Comparison of ENCODE assay signal across 1 cellular context in genomic region chr16:81431554-81432353, GRCh38.
TF ChIP-seq lines count a peak whose summit lies in the region.

No MANE protein-coding gene starts in this region.

TF ChIP-seq in HepG2, 621 proteins besides CTCF, POLR2A, EP300 and RAD21 (continued from another document and continues in another):
- no peak for TF ChIP-seq ZBED4 (CRISPR knock-in tag; IDR thresholded peaks at IDR 0.05; ENCODE audit: borderline replicate concordance)
- TF ChIP-seq DZIP1 (CRISPR knock-in tag; IDR thresholded peaks at IDR 0.05): no peak
- TF ChIP-seq ZNF777 (CRISPR knock-in tag; IDR thresholded peaks at IDR 0.05): 0 out of 2 replicates have a peak, but pooled peaks have one; percentile 31
- no peak for TF ChIP-seq ZNF740 (CRISPR knock-in tag; IDR thresholded peaks at IDR 0.05)
- TF ChIP-seq ZNF816 (CRISPR knock-in tag; IDR thresholded peaks at IDR 0.05; ENCODE audit: borderline replicate concordance): no peak
- TF ChIP-seq NR0B2 (CRISPR knock-in tag; IDR thresholded peaks at IDR 0.05): no peak
- TF ChIP-seq ZNF20 (CRISPR knock-in tag; IDR thresholded peaks at IDR 0.05): no peak
- TF ChIP-seq MXD3 (CRISPR knock-in tag; IDR thresholded peaks at IDR 0.05): no peak
- TF ChIP-seq PBX2 (CRISPR knock-in tag; IDR thresholded peaks at IDR 0.05): peak; percentile 37; the same call in 1 of the 2 replicates
- TF ChIP-seq ZNF839 (CRISPR knock-in tag; IDR thresholded peaks at IDR 0.05; ENCODE audit: borderline replicate concordance): no peak
- no peak for TF ChIP-seq MBNL3 (CRISPR knock-in tag; conservative IDR thresholded peaks at IDR 0.05)
- 0 out of 2 replicates have a peak, but pooled peaks have one; percentile 76 for TF ChIP-seq ZNF224 (CRISPR knock-in tag; IDR thresholded peaks at IDR 0.05)
- TF ChIP-seq HNRNPK (IDR thresholded peaks at IDR 0.05; ENCODE audit: low read depth, low read length, poor library complexity, severe bottlenecking): no peak
- TF ChIP-seq ZNF234 (CRISPR knock-in tag; conservative IDR thresholded peaks at IDR 0.05): no peak
- TF ChIP-seq ESRRA (CRISPR knock-in tag; IDR thresholded peaks at IDR 0.05; ENCODE audit: low read depth): no peak
- TF ChIP-seq RXRB (CRISPR knock-in tag; IDR thresholded peaks at IDR 0.05; ENCODE audit: borderline replicate concordance): no peak
- TF ChIP-seq ATM (IDR thresholded peaks at IDR 0.05; ENCODE audit: borderline replicate concordance): no peak
- no peak for TF ChIP-seq JARID2 (CRISPR knock-in tag; IDR thresholded peaks at IDR 0.05; ENCODE audit: insufficient replicate concordance)
- TF ChIP-seq ZBTB37 (CRISPR knock-in tag; IDR thresholded peaks at IDR 0.05): 0 out of 2 replicates have a peak, but pooled peaks have one; percentile 48
- TF ChIP-seq CBX1 (IDR thresholded peaks at IDR 0.05; ENCODE audit: low read depth): no peak
- no peak for TF ChIP-seq ZNF124 (CRISPR knock-in tag; IDR thresholded peaks at IDR 0.05)
- TF ChIP-seq ZNF563 (CRISPR knock-in tag; IDR thresholded peaks at IDR 0.05): no peak
- TF ChIP-seq STAT5B (CRISPR knock-in tag; IDR thresholded peaks at IDR 0.05): no peak
- no peak for TF ChIP-seq ZMYM2 (CRISPR knock-in tag; IDR thresholded peaks at IDR 0.05)
- no peak for TF ChIP-seq RNF2 (conservative IDR thresholded peaks at IDR 0.05; ENCODE audit: low read depth)
- no peak for TF ChIP-seq PRDM10 (CRISPR knock-in tag; IDR thresholded peaks at IDR 0.05; ENCODE audit: low read depth)
- no peak for TF ChIP-seq HOMEZ (CRISPR knock-in tag; IDR thresholded peaks at IDR 0.05; ENCODE audit: low read depth)
- TF ChIP-seq ZNF83 (CRISPR knock-in tag; IDR thresholded peaks at IDR 0.05; ENCODE audit: borderline replicate concordance): no peak
- TF ChIP-seq ZNF264 (CRISPR knock-in tag; IDR thresholded peaks at IDR 0.05): 0 out of 2 replicates have a peak, but pooled peaks have one; percentile 3
- TF ChIP-seq ONECUT2 (CRISPR knock-in tag; IDR thresholded peaks at IDR 0.05): no peak
- no peak for TF ChIP-seq ZNF280B (CRISPR knock-in tag; IDR thresholded peaks at IDR 0.05; ENCODE audit: borderline replicate concordance)
- no peak for TF ChIP-seq RFXANK (CRISPR knock-in tag; IDR thresholded peaks at IDR 0.05)
- no peak for TF ChIP-seq KLF15 (CRISPR knock-in tag; IDR thresholded peaks at IDR 0.05; ENCODE audit: borderline replicate concordance)
- TF ChIP-seq CHD4 (IDR thresholded peaks at IDR 0.05; ENCODE audit: borderline replicate concordance, low read length): peak; percentile 82; the same call in 1 of the 2 replicates
- no peak for TF ChIP-seq PHF20 (CRISPR knock-in tag; IDR thresholded peaks at IDR 0.05)
- no peak for TF ChIP-seq HDAC6 (IDR thresholded peaks at IDR 0.05; ENCODE audit: low read depth, low read length)
- TF ChIP-seq ZNF772 (CRISPR knock-in tag; IDR thresholded peaks at IDR 0.05): no peak
- no peak for TF ChIP-seq PBX3 (CRISPR knock-in tag; IDR thresholded peaks at IDR 0.05; ENCODE audit: borderline replicate concordance)
- TF ChIP-seq ZNF160 (CRISPR knock-in tag; IDR thresholded peaks at IDR 0.05): no peak; the same call in 1 of the 2 replicates
- no peak for TF ChIP-seq ZBTB38 (CRISPR knock-in tag; IDR thresholded peaks at IDR 0.05)
- TF ChIP-seq GMEB1 (CRISPR knock-in tag; IDR thresholded peaks at IDR 0.05; ENCODE audit: borderline replicate concordance): no peak
